In genomic region chr13:32316476-32316875, GRCh38 we compare ENCODE assay signal across 8 cellular contexts. TPM values are rescaled to one million over a fixed set of nuclear protein-coding genes. Genes with fewer than 3 reads are reported as not detected.
DNase-seq lines count a peak whose midpoint lies in the region; ATAC-seq, FAIRE-seq and TF ChIP-seq lines count a peak whose summit lies in the region.

No MANE protein-coding gene starts in this region.

- peaks cover 21% of the 10 kb centered on the region for H3K79me2 ChIP-seq in GM12878 (ENCODE audit: control insufficient read depth, insufficient read depth, low read length)

- WGBS in GM12878 (ENCODE audit: insufficient coverage, insufficient replicate concordance, low lambda C conversion rate, missing lambda C conversion rate), result 28% methylated on average over 6 of the region's 6 CpGs

- RAD21 ChIA-PET in GM12878 (lab: Charles Lee; ENCODE audit: unreplicated experiment), result interaction anchor here (1.0 to 2.3 kb wide), 3 partner anchors 214 to 406 kb away, joined by 4 to 14 read pairs (median 4); no protein-coding TSS in a partner anchor

- SMC1A ChIA-PET in GM12878 (lab: Charles Lee; ENCODE audit: uncharacterized antibody, unreplicated experiment), result interaction anchor here (0.6 to 2.4 kb wide), 7 partner anchors 11 to 265 kb away, joined by 3 to 9 read pairs (median 6); partner anchors contain the start of gene N4BP2L1

- ATAC-seq in GM12878 (no peak), HG02642 (IDR thresholded peaks at IDR 0.05; ENCODE audit: poor library complexity, unreplicated experiment) (no peak), HG02678 (IDR thresholded peaks at IDR 0.05; ENCODE audit: unreplicated experiment) (no peak), HG03457 (IDR thresholded peaks at IDR 0.05; ENCODE audit: unreplicated experiment) (no peak)

- H3K9ac ChIP-seq in GM12878 (ENCODE audit: control insufficient read depth, insufficient read depth, low read length), result peak overlapping the region; percentile 92

- peaks cover 20% of the 10 kb centered on the region for H3K4me1 ChIP-seq in GM12878 (ENCODE audit: control insufficient read depth, insufficient read depth, low read length)
- H3K4me1 ChIP-seq in muscle layer of duodenum (ENCODE audit: control insufficient read depth in 1 of 2, insufficient read depth in 2 of 2, low read length in 2 of 2), result peaks cover 0 to 6% of the 10 kb centered on the region in 2 donors

- POLR2A ChIA-PET in GM12878 (lab: Charles Lee), result interaction anchor here (3.1 kb wide), 1 partner anchor 111 kb away, joined by 16 read pairs; the partner anchor contains the start of gene N4BP2L1

- H3K9me3 ChIP-seq in MG63 (no peaks in the 10 kb centered on the region), GM12878 (replicated peaks; ENCODE audit: control insufficient read depth, insufficient read depth, low read length) (no peaks in the 10 kb centered on the region; the same call in 2 of the 3 replicates), muscle layer of duodenum (ENCODE audit: control insufficient read depth in 1 of 2, low read length in 2 of 2) (no peaks in the 10 kb centered on the region)

- in situ Hi-C loops in GM12878 (cut with MboI), result no loop called here

- H3K4me3 ChIP-seq in MG63 (peak overlapping the region; percentile 77), GM12878 (peak overlapping the region; percentile 78), muscle layer of duodenum (ENCODE audit: low read depth in 1 of 2, low read length in 2 of 2) (peak overlapping the region; percentile 88 to 96)

- no peak for TF ChIP-seq POLR2A in GM12878 (IDR thresholded peaks at IDR 0.05; ENCODE audit: low read depth, low read length)

- CTCF ChIA-PET in GM12878 (lab: Yijun Ruan, JAX), result interaction anchor here (0.6 to 2.0 kb wide), 6 partner anchors 10 to 407 kb away, joined by 3 to 6 read pairs (median 4); partner anchors contain the start of gene N4BP2L2

- H3K36me3 ChIP-seq in MG63 (peaks cover 30% of the 10 kb centered on the region), GM12878 (ENCODE audit: control insufficient read depth in 2 of 2, insufficient read depth in 2 of 2, low read length in 1 of 2) (no peaks in the 10 kb centered on the region), muscle layer of duodenum (ENCODE audit: control insufficient read depth in 1 of 2, insufficient read depth in 2 of 2, low read length in 2 of 2) (peaks cover 0 to 4% of the 10 kb centered on the region in 2 donors)

- peak overlapping the region; percentile 97 for H3K27ac ChIP-seq in GM12878 (ENCODE audit: control insufficient read depth, insufficient read depth)
- H3K27ac ChIP-seq in muscle layer of duodenum (ENCODE audit: low read length), result peak overlapping the region; percentile 99

- peak overlapping the region; percentile 84 for H2AFZ ChIP-seq in GM12878 (ENCODE audit: control insufficient read depth, low read depth, low read length)

- TF ChIP-seq RAD21 in GM12878 (IDR thresholded peaks at IDR 0.05; ENCODE audit: insufficient read depth, low read depth, low read length), result no peak

- no peaks in the 10 kb centered on the region for H3K27me3 ChIP-seq in MG63
- H3K27me3 ChIP-seq in GM12878 (replicated peaks in 1 of 2; ENCODE audit: control insufficient read depth in 2 of 2, insufficient read depth in 2 of 2, low read length in 1 of 2), result no peaks in the 10 kb centered on the region
- no peaks in the 10 kb centered on the region for H3K27me3 ChIP-seq in muscle layer of duodenum (ENCODE audit: low read depth, low read length)

- no peak for TF ChIP-seq EP300 in GM12878 (IDR thresholded peaks at IDR 0.05; ENCODE audit: borderline replicate concordance in 1 of 2, control insufficient read depth in 1 of 2, low read depth in 2 of 2, low read length in 2 of 2)

- FAIRE-seq in GM12878 (lab: Jason Lieb, UNC), result no peak

- intact Hi-C loops in GM12878 (cut with micrococcal nuclease; ENCODE audit: unreplicated experiment), result loop anchor here (2.0 to 5.0 kb wide), 3 partner anchors 111 to 221 kb away; partner anchors contain the start of genes N4BP2L1 and N4BP2L2

- TSS peak; percentile 70 for BruUV-seq in GM12878 (replicated peaks; lab: Mats Ljungman, UMichigan)

- H3K4me2 ChIP-seq in GM12878 (ENCODE audit: control insufficient read depth, insufficient read depth), result peak overlapping the region; percentile 100

- TF ChIP-seq CTCF in GM12878 (IDR thresholded peaks at IDR 0.05 in 2 of 3, conservative IDR thresholded peaks at IDR 0.05 in 1 of 3; ENCODE audit: control insufficient read depth in 2 of 3, extremely low read depth in 1 of 3, insufficient read depth in 1 of 3, low read depth in 3 of 3, low read length in 3 of 3), result no peak

- no peaks in the 10 kb centered on the region for H4K20me1 ChIP-seq in GM12878 (ENCODE audit: control insufficient read depth, insufficient read depth)

- peak; percentile 72 for DNase-seq in CD1c-positive myeloid dendritic cell (ENCODE audit: extremely low spot score)
- no peak for DNase-seq in MG63
- no peak for DNase-seq in GM12878 (ENCODE audit: low read depth, low spot score)
- DNase-seq in NCI-H2196 treated with DMSO at 0.1 percent for 48 hours (lab: John Stamatoyannopoulos, UW; ENCODE audit: unreplicated experiment), result no peak

TF ChIP-seq in GM12878, 131 proteins besides CTCF, POLR2A, EP300 and RAD21:
- TF ChIP-seq SMAD1 (IDR thresholded peaks at IDR 0.05; ENCODE audit: low read depth, partially characterized antibody) (no peak), ZNF217 (IDR thresholded peaks at IDR 0.05) (0 out of 2 replicates have a peak, but pooled peaks have one; percentile 15)

RNA-seq across cellular contexts. Expression of gene BRCA2, which starts 1.2 kb away (rescaled TPM):
- 6.1 and 11.2 TPM in 2 replicates for total RNA-seq in MG63 (2014; rRNA removed; shearing (Covaris generic); ENCODE audit: low replicate concordance)
- total RNA-seq in GM12878 (2013; cell fraction: nucleolus; rRNA removed), result 35.7 and 42.7 TPM in 2 replicates
- total RNA-seq in GM12878 (2014; rRNA removed) (23.7 and 24.3 TPM in 2 replicates), GM12878 (2014; rRNA removed; fragmentation: Illumina TruSeq; extraction: Trizol) (34.7 and 37.0 TPM in 2 replicates), GM12878 (2021) (19.7 and 24.1 TPM in 2 replicates)
- polyA plus RNA-seq in GM12878 (2011; ENCODE audit: low read depth), result 4.4 TPM
- polyA plus RNA-seq in GM12878 (2011; rRNA removed) (10.6 and 14.2 TPM in 2 replicates), GM12878 (2014; fragmentation: Illumina TruSeq; extraction: Trizol) (42.2 and 49.8 TPM in 2 replicates), GM12878 (2014; fragmentation: Nextera tagmentation; extraction: Ambion mirVana) (10 to 100 TPM in 1 of 2 experiments, 1 to 10 TPM in 1; 7.6 to 15.8 TPM), GM12878 (2014; rRNA removed) (13.3 and 13.7 TPM in 2 replicates), GM12878 (2016; fragmentation: Nextera tagmentation; extraction: Ambion mirVana) (10 to 100 TPM; 31.6 to 34.0 TPM)
- polyA plus RNA-seq in GM12878 (2011; cell fraction: cytosol; rRNA removed), result 7.4 and 12.9 TPM in 2 replicates
- 19.6 and 26.4 TPM in 2 replicates for polyA plus RNA-seq in GM12878 (2011; cell fraction: nucleus; rRNA removed)
- 5.7 and 8.9 TPM in 2 replicates for polyA plus RNA-seq in GM12878 (2012)
- polyA minus RNA-seq in GM12878 (2011; rRNA and poly(A)+ RNA removed), result 10.4 and 21.2 TPM in 2 replicates
- 6.8 and 8.1 TPM in 2 replicates for polyA minus RNA-seq in GM12878 (2011; cell fraction: cytosol; rRNA and poly(A)+ RNA removed)
- polyA minus RNA-seq in GM12878 (2011; cell fraction: nucleus; rRNA and poly(A)+ RNA removed), result 12.9 and 16.2 TPM in 2 replicates

RNA-seq across cellular contexts. Expression of gene ZAR1L, which starts 1.3 kb away (rescaled TPM):
- total RNA-seq in MG63 (2014; rRNA removed; shearing (Covaris generic); ENCODE audit: low replicate concordance), result not detected in 2 replicates
- total RNA-seq in GM12878 (2013; cell fraction: nucleolus; rRNA removed), result 0.40 TPM in 1 of 2 replicates, not detected in the other
- total RNA-seq in GM12878 (2014; rRNA removed), result 0.11 and 0.34 TPM in 2 replicates
- total RNA-seq in GM12878 (2014; rRNA removed; fragmentation: Illumina TruSeq; extraction: Trizol), result not detected in 2 replicates
- total RNA-seq in GM12878 (2021), result 0.13 and 0.26 TPM in 2 replicates
- not detected for polyA plus RNA-seq in GM12878 (2011; ENCODE audit: low read depth)
- 0.05 and 0.33 TPM in 2 replicates for polyA plus RNA-seq in GM12878 (2011; rRNA removed)
- polyA plus RNA-seq in GM12878 (2011; cell fraction: cytosol; rRNA removed), result 0.06 and 0.08 TPM in 2 replicates
- polyA plus RNA-seq in GM12878 (2011; cell fraction: nucleus; rRNA removed), result 0.28 and 0.37 TPM in 2 replicates
- 0.14 TPM in 1 of 2 replicates, not detected in the other for polyA plus RNA-seq in GM12878 (2012)
- polyA plus RNA-seq in GM12878 (2014; fragmentation: Illumina TruSeq; extraction: Trizol), result not detected in 2 replicates
- polyA plus RNA-seq in GM12878 (2014; fragmentation: Nextera tagmentation; extraction: Ambion mirVana), result not detected
- polyA plus RNA-seq in GM12878 (2014; rRNA removed), result 0.06 and 0.08 TPM in 2 replicates
- polyA plus RNA-seq in GM12878 (2016; fragmentation: Nextera tagmentation; extraction: Ambion mirVana), result not detected
- not detected in 2 replicates for polyA minus RNA-seq in GM12878 (2011; rRNA and poly(A)+ RNA removed)
- polyA minus RNA-seq in GM12878 (2011; cell fraction: cytosol; rRNA and poly(A)+ RNA removed), result not detected in 2 replicates
- polyA minus RNA-seq in GM12878 (2011; cell fraction: nucleus; rRNA and poly(A)+ RNA removed), result not detected in 2 replicates
